8 cellular contexts compared by ENCODE assay signal in the genomic region with DNA sequence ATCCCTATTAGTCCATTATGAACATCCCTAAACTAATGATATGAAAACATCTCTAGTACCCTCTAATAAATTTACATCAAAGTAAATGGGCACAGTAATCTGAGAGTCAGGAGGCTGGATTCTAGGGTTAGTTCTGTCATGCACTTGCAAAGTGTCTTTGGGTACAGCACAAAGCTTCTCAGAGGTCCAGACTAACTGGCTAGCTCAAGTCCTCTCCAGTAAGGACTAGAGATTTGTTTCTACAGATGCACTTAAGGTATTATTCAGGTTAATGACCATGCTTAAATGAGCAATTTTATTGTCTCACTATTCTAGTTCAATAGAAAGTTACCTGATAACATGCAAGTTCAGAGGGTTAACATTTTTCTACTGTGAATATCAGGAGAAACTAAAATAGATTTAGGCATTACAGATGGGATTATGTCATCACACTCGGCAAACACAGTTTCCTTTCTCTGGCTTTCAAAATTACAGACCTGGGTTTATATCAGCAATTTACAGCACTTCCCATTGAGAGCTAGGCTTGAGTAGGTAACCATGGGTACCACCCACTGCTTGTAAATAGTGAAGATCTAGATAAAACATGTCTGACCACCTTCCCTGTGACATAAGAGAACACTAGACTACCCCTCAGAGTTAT.
A peak's percentile ranks its signal among the peaks of the same experiment; 100 is the strongest.
DNase-seq lines count a peak whose midpoint lies in the region; TF ChIP-seq lines count a peak whose summit lies in the region.

No MANE protein-coding gene starts in this region.

- H3K27me3 Mint-ChIP-seq in activated naive CD4-positive, alpha-beta T cell treated with anti-CD3 and anti-CD28 coated beads for 36 hours (ENCODE audit: low read depth): no peaks in the 10 kb centered on the region
- no peaks in the 10 kb centered on the region for H3K27me3 Mint-ChIP-seq in neural progenitor cell (ENCODE audit: insufficient read depth, low read depth)

- H2AFZ ChIP-seq in smooth muscle cell (ENCODE audit: low read depth): no peak overlapping the region
- H2AFZ ChIP-seq in neural progenitor cell (replicated peaks): no peak overlapping the region

- 29% methylated on average over 1 of the region's 1 CpG for WGBS in smooth muscle cell (ENCODE audit: low lambda C conversion rate)

- no peaks in the 10 kb centered on the region for H4K20me1 ChIP-seq in smooth muscle cell (ENCODE audit: low read depth)
- H4K20me1 ChIP-seq in neural progenitor cell (ENCODE audit: low read depth): no peaks in the 10 kb centered on the region

- CTCF ChIA-PET in activated naive CD4-positive, alpha-beta T cell treated with anti-CD3 and anti-CD28 coated beads for 36 hours (lab: Charles Lee): no interaction called here

- H3K4me3 ChIP-seq in smooth muscle cell (no peak overlapping the region), neural progenitor cell (no peak overlapping the region)

- DNase-seq in activated naive CD4-positive, alpha-beta T cell treated with anti-CD3 and anti-CD28 coated beads for 36 hours: peak; percentile 36
- DNase-seq in activated naive CD4-positive, alpha-beta T cell (lab: John Stamatoyannopoulos, UW): no peak
- DNase-seq in NCI-H69 (lab: John Stamatoyannopoulos, UW) (peak; percentile 97), smooth muscle cell (lab: John Stamatoyannopoulos, UW; ENCODE audit: unreplicated experiment) (no peak), neural progenitor cell (ENCODE audit: low spot score) (no peak), iPS-NIHi11 (ENCODE audit: low spot score) (no peak), SK-N-DZ (ENCODE audit: low spot score) (no peak)
- peak; percentile 81 for DNase-seq in central memory CD4-positive, alpha-beta T cell

- no peak overlapping the region for H3K9ac ChIP-seq in smooth muscle cell (ENCODE audit: low read depth)
- no peak overlapping the region for H3K9ac ChIP-seq in neural progenitor cell

- intact Hi-C loops in activated naive CD4-positive, alpha-beta T cell treated with anti-CD3 and anti-CD28 coated beads for 36 hours (cut with micrococcal nuclease): loop anchor here (1.0 to 2.0 kb wide), 4 partner anchors 11 to 454 kb away; no protein-coding TSS in a partner anchor

- H3K36me3 ChIP-seq in smooth muscle cell (ENCODE audit: low read depth) (no peaks in the 10 kb centered on the region), neural progenitor cell (no peaks in the 10 kb centered on the region)

- TF ChIP-seq CTCF in smooth muscle cell (IDR thresholded peaks at IDR 0.05; ENCODE audit: borderline replicate concordance, insufficient read depth, poor library complexity, severe bottlenecking) (no peak), neural progenitor cell (IDR thresholded peaks at IDR 0.05) (no peak)

- peak overlapping the region; percentile 3 for H3K4me2 ChIP-seq in smooth muscle cell
- H3K4me2 ChIP-seq in neural progenitor cell: no peak overlapping the region

- no peaks in the 10 kb centered on the region for H3K9me3 ChIP-seq in smooth muscle cell (replicated peaks; ENCODE audit: low read depth)
- H3K9me3 ChIP-seq in neural progenitor cell (ENCODE audit: low read depth): no peaks in the 10 kb centered on the region

- peak overlapping the region; percentile 0 for H3K4me3 Mint-ChIP-seq in activated naive CD4-positive, alpha-beta T cell treated with anti-CD3 and anti-CD28 coated beads for 36 hours
- H3K4me3 Mint-ChIP-seq in neural progenitor cell: no peak overlapping the region

- H3K27ac Mint-ChIP-seq in activated naive CD4-positive, alpha-beta T cell treated with anti-CD3 and anti-CD28 coated beads for 36 hours: peak overlapping the region; percentile 16
- no peak overlapping the region for H3K27ac Mint-ChIP-seq in neural progenitor cell

- peaks cover 1% of the 10 kb centered on the region for H3K36me3 Mint-ChIP-seq in activated naive CD4-positive, alpha-beta T cell treated with anti-CD3 and anti-CD28 coated beads for 36 hours (ENCODE audit: low read depth)
- H3K36me3 Mint-ChIP-seq in neural progenitor cell: no peaks in the 10 kb centered on the region

- H3F3A ChIP-seq in smooth muscle cell (ENCODE audit: low read depth) (no peaks in the 10 kb centered on the region), neural progenitor cell (ENCODE audit: low read depth) (no peaks in the 10 kb centered on the region)

- no peaks in the 10 kb centered on the region for H3K79me2 ChIP-seq in smooth muscle cell (ENCODE audit: low read depth)
- no peaks in the 10 kb centered on the region for H3K79me2 ChIP-seq in neural progenitor cell (ENCODE audit: low read depth)

- H3K4me1 Mint-ChIP-seq in activated naive CD4-positive, alpha-beta T cell treated with anti-CD3 and anti-CD28 coated beads for 36 hours (ENCODE audit: low read depth): peaks cover 53% of the 10 kb centered on the region
- no peaks in the 10 kb centered on the region for H3K4me1 Mint-ChIP-seq in neural progenitor cell

- H3K4me1 ChIP-seq in smooth muscle cell (ENCODE audit: low read depth): no peaks in the 10 kb centered on the region
- H3K4me1 ChIP-seq in neural progenitor cell: no peaks in the 10 kb centered on the region

- no peaks in the 10 kb centered on the region for H3K27me3 ChIP-seq in smooth muscle cell (ENCODE audit: low read depth)
- no peaks in the 10 kb centered on the region for H3K27me3 ChIP-seq in neural progenitor cell

- peak overlapping the region; percentile 46 for H3K27ac ChIP-seq in smooth muscle cell (ENCODE audit: low read depth)
- no peak overlapping the region for H3K27ac ChIP-seq in neural progenitor cell

- peaks cover 1% of the 10 kb centered on the region for H3K9me3 Mint-ChIP-seq in activated naive CD4-positive, alpha-beta T cell treated with anti-CD3 and anti-CD28 coated beads for 36 hours
- no peaks in the 10 kb centered on the region for H3K9me3 Mint-ChIP-seq in neural progenitor cell

Comparison
In these comparisons a context has a peak if more than half of its experiments do, and no peak if none do; other contexts are left out.
1. DNase-seq: peak in activated naive CD4-positive, alpha-beta T cell treated with anti-CD3 and anti-CD28 coated beads for 36 hours (single experiment), NCI-H69 (single experiment) and central memory CD4-positive, alpha-beta T cell (single experiment); none in activated naive CD4-positive, alpha-beta T cell (0 of 4), smooth muscle cell (single experiment), neural progenitor cell (single experiment), iPS-NIHi11 (single experiment) and SK-N-DZ (single experiment).